ENCODE assay signal across 10 cellular contexts in genomic region chr9:12723409-12724028, GRCh38. TPM values are rescaled to one million over a fixed set of nuclear protein-coding genes. Genes with fewer than 3 reads are reported as not detected.
DNase-seq lines count a peak whose midpoint lies in the region; ATAC-seq and TF ChIP-seq lines count a peak whose summit lies in the region.
"Had no signal": no experiment of that assay in that cellular context is flagged by ENCODE, and none has a peak within 500 bp of the region (broad histone marks: within the 10 kb centered on the region; RNA-seq: fewer than 3 reads in every experiment).

No MANE protein-coding gene starts in this region.

- H3K9me3 ChIP-seq in IMR-90 (ENCODE audit: control insufficient read depth, insufficient read depth, low read length) = no peaks in the 10 kb centered on the region
- H3K9me3 ChIP-seq in WERI-Rb-1 (ENCODE audit: severe bottlenecking) = no peaks in the 10 kb centered on the region
- H3K9me3 ChIP-seq in left lung = no peaks in the 10 kb centered on the region

- no peaks in the 10 kb centered on the region for H3K79me1 ChIP-seq in IMR-90 (ENCODE audit: low read depth in 1 of 2, low read length in 2 of 2)

- peak overlapping the region; percentile 35 for H2BK120ac ChIP-seq in IMR-90 (ENCODE audit: low read depth, low read length)

- H3K4me1 ChIP-seq in IMR-90 (ENCODE audit: control insufficient read depth, insufficient read depth, low read length) (no peaks in the 10 kb centered on the region), left lung (no peaks in the 10 kb centered on the region)

- no peak overlapping the region for H3K56ac ChIP-seq in IMR-90 (ENCODE audit: extremely low read depth, insufficient read depth, low read length)

- H3K23ac ChIP-seq in IMR-90 (ENCODE audit: low read depth, low read length) = no peak overlapping the region

- ATAC-seq in IMR-90 (ENCODE audit: low read depth) = peak; percentile 69
- ATAC-seq in left lung = peak; percentile 60
- ATAC-seq in HG03521 (IDR thresholded peaks at IDR 0.05; ENCODE audit: unreplicated experiment) = no peak
- ATAC-seq in GM21576 (IDR thresholded peaks at IDR 0.05; ENCODE audit: unreplicated experiment) = no peak
- ATAC-seq: Right ventricle myocardium inferior had no signal

- DNase-seq in AG09319 (ENCODE audit: extremely low read depth, low read depth) (no peak), IMR-90 (peak; percentile 40), WERI-Rb-1 (no peak), left lung (no peak), NCI-H128 (lab: John Stamatoyannopoulos, UW; ENCODE audit: unreplicated experiment) (no peak)
- DNase-seq in activated CD8-positive, alpha-beta memory T cell treated with anti-CD3 and anti-CD28 coated beads, Interleukin-2, amount 50 U/mL, for 4 hours = no peak

- BruUV-seq in IMR-90 (replicated peaks; lab: Mats Ljungman, UMichigan) = no TSS peak

- peak overlapping the region; percentile 59; the same call in 1 of the 2 replicates for H3K4ac ChIP-seq in IMR-90 (ENCODE audit: low read depth, low read length)

- in situ Hi-C loops in IMR-90 (cut with MboI; ENCODE audit: low sequenced_read_pairs) = loop anchor here (5.0 kb wide), 2 partner anchors 159 to 364 kb away; no protein-coding TSS in a partner anchor

- WGBS in IMR-90 (ENCODE audit: extremely low coverage in 2 of 2, insufficient read length in 1 of 2), 2 experiments = no CpG with 5 or more reads among the region's 5 CpGs

- H2AK5ac ChIP-seq in IMR-90 (ENCODE audit: low read depth, low read length) = no peak overlapping the region

- no peak overlapping the region for H3K4me2 ChIP-seq in IMR-90 (ENCODE audit: low read depth, low read length)

- H3K27me3 ChIP-seq in IMR-90 (ENCODE audit: control insufficient read depth, insufficient read depth, low read length) (no peaks in the 10 kb centered on the region), WERI-Rb-1 (ENCODE audit: insufficient read depth, low read depth, severe bottlenecking) (no peaks in the 10 kb centered on the region), left lung (no peaks in the 10 kb centered on the region)

- dilution Hi-C loops in IMR-90 (cut with HindIII; ENCODE audit: low sequenced_read_pairs, unreplicated experiment) = no loop called here

- 0 out of 2 replicates have a peak overlapping the region, but pooled peaks have one; percentile 12 for H3K14ac ChIP-seq in IMR-90 (replicated peaks; ENCODE audit: low read depth, low read length)

- H4K8ac ChIP-seq in IMR-90 (ENCODE audit: low read depth in 2 of 2, low read length in 2 of 2) = peak overlapping the region in 1 of 2 experiments; percentile 64; a peak in 2 of 4 replicates

- H2BK15ac ChIP-seq in IMR-90 (ENCODE audit: low read depth, low read length) = peak overlapping the region; percentile 63; the same call in 1 of the 3 replicates

- peak; percentile 67 for TF ChIP-seq RAD21 in IMR-90 (IDR thresholded peaks at IDR 0.05; ENCODE audit: low read length)

- H3K4me3 ChIP-seq in IMR-90 (ENCODE audit: insufficient read depth, low read depth, low read length) (no peak overlapping the region), WERI-Rb-1 (ENCODE audit: low read depth, low read length) (no peak overlapping the region), left lung (no peak overlapping the region)

- no peak overlapping the region for H3K27ac ChIP-seq in IMR-90 (ENCODE audit: insufficient read depth, low read length)
- H3K27ac ChIP-seq in WERI-Rb-1 = no peak overlapping the region
- no peak overlapping the region for H3K27ac ChIP-seq in left lung

- no peak for TF ChIP-seq POLR2A in IMR-90 (IDR thresholded peaks at IDR 0.05; ENCODE audit: low read depth, low read length)

- H4K5ac ChIP-seq in IMR-90 (ENCODE audit: low read depth, low read length) = peak overlapping the region; percentile 18; the same call in 1 of the 2 replicates

- H4K91ac ChIP-seq in IMR-90 (ENCODE audit: insufficient read depth, low read depth, low read length) = no peak overlapping the region

- no peaks in the 10 kb centered on the region for H3K9me1 ChIP-seq in IMR-90 (ENCODE audit: insufficient read depth, low read length)

- H2BK5ac ChIP-seq in IMR-90 (ENCODE audit: low read depth, low read length, poor library complexity, severe bottlenecking) = no peak overlapping the region

- POLR2A ChIA-PET in IMR-90 (lab: Charles Lee; ENCODE audit: unreplicated experiment) = no interaction called here

- TF ChIP-seq CTCF in AG09319 (IDR thresholded peaks at IDR 0.05; ENCODE audit: low read depth, low read length) = peak; percentile 47
- peak; percentile 59 for TF ChIP-seq CTCF in IMR-90 (conservative IDR thresholded peaks at IDR 0.05; ENCODE audit: low read depth, low read length)
- TF ChIP-seq CTCF in WERI-Rb-1 (IDR thresholded peaks at IDR 0.05; ENCODE audit: low read depth, low read length) = peak; percentile 16; the same call in 1 of the 2 replicates
- peak; percentile 17 to 43 for TF ChIP-seq CTCF in left lung (IDR thresholded peaks at IDR 0.05)

- H3K36me3 ChIP-seq in IMR-90 (ENCODE audit: control insufficient read depth, insufficient read depth, low read length) (no peaks in the 10 kb centered on the region), WERI-Rb-1 (no peaks in the 10 kb centered on the region), left lung (no peaks in the 10 kb centered on the region)

- intact Hi-C loops in IMR-90 (cut with micrococcal nuclease) = loop anchor here (1.0 to 5.0 kb wide), 4 partner anchors 53 to 699 kb away; no protein-coding TSS in a partner anchor
- intact Hi-C loops in left lung (cut with DNase I) = loop anchor here in 1 of 2 donors (5.0 to 10.0 kb wide), 2 partner anchors 161 to 364 kb away; no protein-coding TSS in a partner anchor

- 0 out of 2 replicates have a peak overlapping the region, but pooled peaks have one; percentile 4 for H3K18ac ChIP-seq in IMR-90 (ENCODE audit: low read depth, low read length)

- CTCF ChIA-PET in IMR-90 (lab: Yijun Ruan, JAX) = interaction anchor here (0.5 to 1.6 kb wide), 10 partner anchors 11 to 368 kb away, joined by 3 to 4 read pairs (median 3); partner anchors contain the start of gene LURAP1L

- peak overlapping the region; percentile 9 for H2AFZ ChIP-seq in IMR-90 (replicated peaks; ENCODE audit: low read length, poor library complexity)

- peak overlapping the region; percentile 80; the same call in 1 of the 2 replicates for H2BK20ac ChIP-seq in IMR-90 (ENCODE audit: low read depth, low read length)

- no peak overlapping the region for H3K9ac ChIP-seq in IMR-90 (ENCODE audit: low read depth, low read length)

- H2AK9ac ChIP-seq in IMR-90 (replicated peaks; ENCODE audit: low read depth, low read length, poor library complexity) = no peak overlapping the region

- no peaks in the 10 kb centered on the region for H4K20me1 ChIP-seq in IMR-90 (ENCODE audit: insufficient read depth, low read length)

TF ChIP-seq in IMR-90, 13 proteins besides CTCF, POLR2A, EP300 and RAD21:
- no peak for TF ChIP-seq MAFK (IDR thresholded peaks at IDR 0.05; ENCODE audit: low read depth, low read length)
- peak; percentile 80 for TF ChIP-seq CEBPB (IDR thresholded peaks at IDR 0.05; ENCODE audit: low read depth, low read length)
- no peak for TF ChIP-seq NFE2L2 (IDR thresholded peaks at IDR 0.05; ENCODE audit: low read depth, low read length)
- peak; percentile 81 for TF ChIP-seq SMC3 (IDR thresholded peaks at IDR 0.05; ENCODE audit: low read depth, low read length)
- no peak for TF ChIP-seq ELK1 (IDR thresholded peaks at IDR 0.05; ENCODE audit: borderline replicate concordance, low read depth, low read length)
TF ChIP-seq in IMR-90: peak in this region for 2.

RNA-seq across cellular contexts. Expression of gene TYRP1, which starts 30.3 kb away (rescaled TPM):
- 0.83 and 0.90 TPM in 2 replicates for total RNA-seq in IMR-90 (2012; rRNA removed)
- polyA plus RNA-seq in IMR-90 (2012; rRNA removed) = 0.60 and 0.86 TPM in 2 replicates
- polyA plus RNA-seq in IMR-90 (2012; cell fraction: cytosol; rRNA removed) = 0.20 and 0.32 TPM in 2 replicates
- polyA plus RNA-seq in IMR-90 (2012; cell fraction: nucleus; rRNA removed; ENCODE audit: low replicate concordance) = 0.13 and 0.20 TPM in 2 replicates
- 1 to 10 TPM; 3.1 to 5.6 TPM for total RNA-seq in left lung
- total RNA-seq: glomerular endothelial cell had no signal

RNA-seq across cellular contexts. Expression of gene LURAP1L, which starts 51.3 kb away (rescaled TPM):
- 6.1 and 7.2 TPM in 2 replicates for total RNA-seq in IMR-90 (2012; rRNA removed)
- 8.7 and 10.6 TPM in 2 replicates for polyA plus RNA-seq in IMR-90 (2012; rRNA removed)
- polyA plus RNA-seq in IMR-90 (2012; cell fraction: cytosol; rRNA removed) = 8.5 and 11.1 TPM in 2 replicates
- 9.1 and 21.8 TPM in 2 replicates for polyA plus RNA-seq in IMR-90 (2012; cell fraction: nucleus; rRNA removed; ENCODE audit: low replicate concordance)
- total RNA-seq in left lung = 10 to 100 TPM; 37.7 to 37.8 TPM

Comparison
In these comparisons a context has a peak if more than half of its experiments do, and no peak if none do; other contexts are left out.
1. ATAC-seq: peak in IMR-90 (single experiment) and left lung (single experiment); none in HG03521 (single experiment) and GM21576 (single experiment).
2. Peak in every context shown above with its lines, with median percentiles within 50 percentile points of each other: CTCF ChIP-seq.